ENCODE assay signal across 10 cellular contexts in genomic region chr1:42946120-42947009, GRCh38. TPM values are rescaled to one million over a fixed set of nuclear protein-coding genes. Genes with fewer than 3 reads are reported as not detected.
A peak's percentile ranks its signal among the peaks of the same experiment; 100 is the strongest.
DNase-seq lines count a peak whose midpoint lies in the region; ATAC-seq and TF ChIP-seq lines count a peak whose summit lies in the region.
"Had no signal": no experiment of that assay in that cellular context is flagged by ENCODE, and none has a peak within 500 bp of the region (broad histone marks: within the 10 kb centered on the region; RNA-seq: fewer than 3 reads in every experiment).

No MANE protein-coding gene starts in this region.

- no peaks in the 10 kb centered on the region for H3K9me3 Mint-ChIP-seq in central memory CD8-positive, alpha-beta T cell
- H3K9me3 Mint-ChIP-seq in natural killer cell: no peaks in the 10 kb centered on the region

- H3K79me2 ChIP-seq in ACC112 (ENCODE audit: control insufficient read depth, insufficient read depth, low read length, unreplicated experiment): peaks cover 73% of the 10 kb centered on the region
- H3K79me2 ChIP-seq in KMS-11 (ENCODE audit: insufficient read depth, low read depth): no peaks in the 10 kb centered on the region; the same call in 1 of the 2 replicates

- TF ChIP-seq CTCF in KMS-11 (conservative IDR thresholded peaks at IDR 0.05; ENCODE audit: low read depth, low read length) (no peak), natural killer cell (IDR thresholded peaks at IDR 0.05) (no peak)

- H3K4me2 ChIP-seq in KMS-11: 0 out of 2 replicates have a peak overlapping the region, but pooled peaks have one; percentile 21

- H3K9ac ChIP-seq in KMS-11: no peak overlapping the region

- H3K36me3 ChIP-seq in ACC112 (ENCODE audit: insufficient read depth, low read length) (peaks cover 9% of the 10 kb centered on the region; the same call in 1 of the 2 replicates), KMS-11 (ENCODE audit: insufficient read depth) (no peaks in the 10 kb centered on the region)

- peaks cover 30% of the 10 kb centered on the region for H3K36me3 Mint-ChIP-seq in central memory CD8-positive, alpha-beta T cell (ENCODE audit: insufficient read depth)
- peaks cover 2% of the 10 kb centered on the region for H3K36me3 Mint-ChIP-seq in natural killer cell

- no peak for DNase-seq in central memory CD8-positive, alpha-beta T cell (ENCODE audit: low spot score in 2 of 2)
- no peak for DNase-seq in natural killer cell
- no peak for DNase-seq in activated effector memory CD4-positive, alpha-beta T cell treated with anti-CD3 and anti-CD28 coated beads, Interleukin-2, amount 50 U/mL, for 16 hours
- DNase-seq in NCI-H1694 (lab: John Stamatoyannopoulos, UW): no peak
- DNase-seq in SHP77 treated with DMSO at 0.1 percent for 48 hours (lab: John Stamatoyannopoulos, UW): no peak
- DNase-seq: COR-L47; stimulated activated CD4-positive, alpha-beta T cell treated with anti-CD3 and anti-CD28 coated beads, Interleukin-4, amount 100 ng/mL, for 1 hour had no signal

- H3K4me1 ChIP-seq in ACC112 (ENCODE audit: control insufficient read depth, insufficient read depth, low read length, unreplicated experiment) (peaks cover 83% of the 10 kb centered on the region), KMS-11 (ENCODE audit: low read depth, poor library complexity, severe bottlenecking) (peaks cover 22% of the 10 kb centered on the region)

- H3K27ac Mint-ChIP-seq in central memory CD8-positive, alpha-beta T cell (ENCODE audit: low read depth): peak overlapping the region; percentile 45
- H3K27ac Mint-ChIP-seq in natural killer cell: peak overlapping the region; percentile 83 to 86

- H3K4me3 Mint-ChIP-seq in central memory CD8-positive, alpha-beta T cell: peak overlapping the region; percentile 75
- no peak overlapping the region for H3K4me3 Mint-ChIP-seq in natural killer cell

- H3K27me3 Mint-ChIP-seq in central memory CD8-positive, alpha-beta T cell: no peaks in the 10 kb centered on the region
- no peaks in the 10 kb centered on the region for H3K27me3 Mint-ChIP-seq in natural killer cell (ENCODE audit: low read depth in 2 of 2)

- H3K27ac ChIP-seq in ACC112 (ENCODE audit: low read depth, low read length) (peak overlapping the region; percentile 28; the same call in 1 of the 2 replicates), KMS-11 (no peak overlapping the region)

- intact Hi-C loops in natural killer cell (cut with micrococcal nuclease): no loop called here

- no peak overlapping the region for H2AFZ ChIP-seq in ACC112 (ENCODE audit: low read length, unreplicated experiment)
- no peak overlapping the region for H2AFZ ChIP-seq in KMS-11 (ENCODE audit: low read depth)

- ATAC-seq in central memory CD8-positive, alpha-beta T cell (replicated peaks; ENCODE audit: extremely low read depth, poor library complexity, severe bottlenecking): no peak
- ATAC-seq in natural killer cell (no peak), GM21619 (IDR thresholded peaks at IDR 0.05; ENCODE audit: unreplicated experiment) (no peak)

- H3K4me3 ChIP-seq in ACC112 (ENCODE audit: low read depth, low read length) (no peak overlapping the region), KMS-11 (IDR thresholded peaks at IDR 0.05; ENCODE audit: insufficient read depth, low read depth, low read length) (no peak overlapping the region)

- H4K20me1 ChIP-seq in KMS-11 (ENCODE audit: insufficient read depth): no peaks in the 10 kb centered on the region

- H3K27me3 ChIP-seq in ACC112 (ENCODE audit: insufficient read depth, low read length) (no peaks in the 10 kb centered on the region), KMS-11 (ENCODE audit: insufficient read depth, low read depth) (no peaks in the 10 kb centered on the region)

- peaks cover 92% of the 10 kb centered on the region for H3K4me1 Mint-ChIP-seq in central memory CD8-positive, alpha-beta T cell
- peaks cover 90 to 92% of the 10 kb centered on the region in 2 donors for H3K4me1 Mint-ChIP-seq in natural killer cell

RNA-seq across cellular contexts. Expression of gene SLC2A1, which starts 12.3 kb away (rescaled TPM):
- 100 to 1,000 TPM in 1 of 3 donors, 10 to 100 TPM in 2; 94.7 to 143 (median 95.1) TPM for total RNA-seq in natural killer cell
